In the genomic region with DNA sequence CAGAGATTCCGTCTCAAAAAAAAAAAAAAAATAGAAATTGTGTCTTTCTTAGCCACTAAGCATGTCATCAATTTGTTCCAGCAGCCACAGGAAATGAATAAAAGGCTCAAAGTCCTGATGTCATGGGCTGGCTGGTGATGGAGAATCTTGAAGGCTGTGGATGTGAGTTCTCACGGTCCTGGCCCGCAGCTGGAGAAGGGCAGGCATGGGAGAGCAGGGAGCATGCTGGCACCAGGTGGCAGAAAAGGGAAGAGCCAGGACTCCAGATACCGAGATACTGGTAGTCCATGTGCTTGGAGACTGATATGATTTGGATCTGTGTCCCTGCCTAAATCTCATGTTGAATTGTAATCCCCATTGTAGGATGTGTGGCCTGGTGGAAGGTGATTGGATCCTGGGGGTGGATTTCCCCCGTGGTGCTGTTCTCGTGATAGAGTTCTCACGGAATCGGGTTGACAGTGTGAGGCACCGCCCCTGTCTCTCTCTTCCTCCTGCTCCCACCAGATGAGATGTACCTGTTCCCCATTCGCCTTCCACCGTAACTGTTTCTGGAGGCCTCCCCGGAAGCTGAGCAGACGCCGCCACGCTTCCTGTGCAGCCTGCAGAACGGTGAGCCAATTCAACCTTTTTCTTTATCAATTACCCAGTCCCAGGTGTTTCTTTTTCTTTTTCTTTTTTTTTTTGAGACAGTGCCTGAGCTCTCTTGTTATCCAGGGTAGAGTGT, we compare ENCODE assay signal across 12 cellular contexts. TPM values are rescaled to one million over a fixed set of nuclear protein-coding genes. Genes with fewer than 3 reads are reported as not detected.
DNase-seq lines count a peak whose midpoint lies in the region; ATAC-seq, FAIRE-seq and TF ChIP-seq lines count a peak whose summit lies in the region.
"Had no signal": no experiment of that assay in that cellular context is flagged by ENCODE, and none has a peak within 500 bp of the region (broad histone marks: within the 10 kb centered on the region; RNA-seq: fewer than 3 reads in every experiment).

No MANE protein-coding gene starts in this region.

- peak overlapping the region; percentile 91 for H3K27ac Mint-ChIP-seq in activated CD4-positive, alpha-beta T cell treated with anti-CD3 and anti-CD28 coated beads, Interleukin-2, amount 10 ng/mL, durations not matched to agents 7 days and 5 days

- TF ChIP-seq EP300 in esophagus muscularis mucosa (IDR thresholded peaks at IDR 0.05) = no peak

- H3K4me2 ChIP-seq in Karpas-422 (ENCODE audit: low read depth, low read length, poor library complexity, severe bottlenecking) = no peak overlapping the region

- H3K27me3 ChIP-seq in esophagus muscularis mucosa (no peaks in the 10 kb centered on the region), Karpas-422 (ENCODE audit: low read length) (no peaks in the 10 kb centered on the region)
- H3K27me3 ChIP-seq: colonic mucosa had no signal

- no peaks in the 10 kb centered on the region for H3K9me3 Mint-ChIP-seq in activated CD4-positive, alpha-beta T cell treated with anti-CD3 and anti-CD28 coated beads, Interleukin-2, amount 10 ng/mL, durations not matched to agents 7 days and 5 days

- intact Hi-C loops in esophagus muscularis mucosa (cut with DNase I) = loop anchor here (5.0 kb wide), 1 partner anchor 35 kb away; no protein-coding TSS in a partner anchor

- no peak overlapping the region for H3K27ac ChIP-seq in esophagus muscularis mucosa (replicated peaks in 1 of 4)
- H3K27ac ChIP-seq in Karpas-422 (ENCODE audit: low read length) = no peak overlapping the region
- H3K27ac ChIP-seq: colonic mucosa had no signal

- no peak overlapping the region for H3K4me3 ChIP-seq in GM12865 (ENCODE audit: low read depth, low read length)
- H3K4me3 ChIP-seq in esophagus muscularis mucosa = no peak overlapping the region
- H3K4me3 ChIP-seq in Karpas-422 (ENCODE audit: low read length) = no peak overlapping the region
- H3K4me3 ChIP-seq: colonic mucosa had no signal

- H3K9me2 ChIP-seq in Karpas-422 (replicated peaks; ENCODE audit: insufficient read depth, low read length) = no peaks in the 10 kb centered on the region

- TF ChIP-seq CTCF in GM12865 (IDR thresholded peaks at IDR 0.05; ENCODE audit: insufficient read depth, low read depth, low read length, missing control alignments) (no peak), esophagus muscularis mucosa (IDR thresholded peaks at IDR 0.05) (peak; percentile 34 to 56 (median 50))

- H3K4me3 Mint-ChIP-seq in activated CD4-positive, alpha-beta T cell treated with anti-CD3 and anti-CD28 coated beads, Interleukin-2, amount 10 ng/mL, durations not matched to agents 7 days and 5 days = no peak overlapping the region

- CTCF ChIA-PET in activated CD4-positive, alpha-beta T cell treated with anti-CD3 and anti-CD28 coated beads, Interleukin-2, amount 10 ng/mL, durations not matched to agents 7 days and 5 days (lab: Charles Lee) = no interaction called here

- H3K9me3 ChIP-seq in esophagus muscularis mucosa (no peaks in the 10 kb centered on the region), Karpas-422 (ENCODE audit: low read length) (no peaks in the 10 kb centered on the region)
- H3K9me3 ChIP-seq: colonic mucosa had no signal

- H3K27me3 Mint-ChIP-seq in activated CD4-positive, alpha-beta T cell treated with anti-CD3 and anti-CD28 coated beads, Interleukin-2, amount 10 ng/mL, durations not matched to agents 7 days and 5 days = no peaks in the 10 kb centered on the region

- H3K36me3 Mint-ChIP-seq in activated CD4-positive, alpha-beta T cell treated with anti-CD3 and anti-CD28 coated beads, Interleukin-2, amount 10 ng/mL, durations not matched to agents 7 days and 5 days (ENCODE audit: low read depth) = peaks cover 13% of the 10 kb centered on the region

- WGBS in esophagus muscularis mucosa = 86% methylated on average over 16 of the region's 16 CpGs

- no peaks in the 10 kb centered on the region for H3K36me3 ChIP-seq in esophagus muscularis mucosa
- H3K36me3 ChIP-seq in Karpas-422 (ENCODE audit: insufficient read depth, low read length) = no peaks in the 10 kb centered on the region
- H3K36me3 ChIP-seq: colonic mucosa had no signal

- no peak for ATAC-seq in GM21515 (IDR thresholded peaks at IDR 0.05; ENCODE audit: unreplicated experiment)

- TF ChIP-seq POLR2A in esophagus muscularis mucosa (IDR thresholded peaks at IDR 0.05; ENCODE audit: low read depth) (no peak), GM12892 (IDR thresholded peaks at IDR 0.05; ENCODE audit: low read depth, low read length) (no peak)

- peaks cover 25% of the 10 kb centered on the region for H3K4me1 Mint-ChIP-seq in activated CD4-positive, alpha-beta T cell treated with anti-CD3 and anti-CD28 coated beads, Interleukin-2, amount 10 ng/mL, durations not matched to agents 7 days and 5 days

- POLR2A ChIA-PET in activated CD4-positive, alpha-beta T cell treated with anti-CD3 and anti-CD28 coated beads, Interleukin-2, amount 10 ng/mL, durations not matched to agents 7 days and 5 days (lab: Charles Lee) = no interaction called here

- no peaks in the 10 kb centered on the region for H3K79me2 ChIP-seq in Karpas-422 (ENCODE audit: low read length)

- DNase-seq in AG08395 (ENCODE audit: low spot score) (peak; percentile 58), GM12865 (ENCODE audit: low read depth) (peak; percentile 38), esophagus muscularis mucosa (ENCODE audit: extremely low spot score) (no peak), GM12892 (ENCODE audit: insufficient read length) (no peak), Karpas-422 (no peak), NCI-H526 treated with DMSO at 0.1 percent for 48 hours (lab: John Stamatoyannopoulos, UW) (no peak)
- DNase-seq in activated CD4-positive, alpha-beta T cell treated with anti-CD3 and anti-CD28 coated beads, Interleukin-2, amount 10 ng/mL, durations not matched to agents 7 days and 5 days = peak; percentile 29
- DNase-seq: activated CD4-positive, CD25-positive, alpha-beta regulatory T cell; colonic mucosa had no signal

- FAIRE-seq in GM12892 (lab: Jason Lieb, UNC) = no peak

- no peak overlapping the region for H3K9ac ChIP-seq in Karpas-422 (ENCODE audit: low read length)

- H4K20me1 ChIP-seq in Karpas-422 (ENCODE audit: insufficient read depth, low read depth, low read length) = no peaks in the 10 kb centered on the region

- H3K4me1 ChIP-seq in esophagus muscularis mucosa (peaks cover 0 to 3% (median 0%) of the 10 kb centered on the region in 4 donors), Karpas-422 (ENCODE audit: low read length) (no peaks in the 10 kb centered on the region)
- H3K4me1 ChIP-seq: colonic mucosa had no signal

- H2AFZ ChIP-seq in Karpas-422 (ENCODE audit: low read length) = no peak overlapping the region

RNA-seq across cellular contexts. Expression of a gene that starts 18.1 kb away (rescaled TPM):
- total RNA-seq in activated CD4-positive, alpha-beta T cell treated with anti-CD3 and anti-CD28 coated beads, Interleukin-2, amount 10 ng/mL, durations not matched to agents 7 days and 5 days = not detected
- total RNA-seq in esophagus muscularis mucosa = 1 to 10 TPM in 1 of 4 donors, under 1 TPM in 2, not detected in 1; 0.32 to 2.5 (median 0.66) TPM
- not detected for polyA plus RNA-seq in GM12892 (2012; ENCODE audit: missing spikeins)
- total RNA-seq in Karpas-422 (2014; rRNA removed; shearing (Covaris generic); ENCODE audit: low replicate concordance) = not detected in 2 replicates
- total RNA-seq: colonic mucosa, LHCN-M2, myocyte had no signal

RNA-seq across cellular contexts. Expression of a gene that starts 50.4 kb away (rescaled TPM):
- not detected for total RNA-seq in activated CD4-positive, alpha-beta T cell treated with anti-CD3 and anti-CD28 coated beads, Interleukin-2, amount 10 ng/mL, durations not matched to agents 7 days and 5 days
- 100 to 1,000 TPM in 3 of 4 donors, 10 to 100 TPM in 1; 77.9 to 206 (median 126) TPM for total RNA-seq in esophagus muscularis mucosa
- polyA plus RNA-seq in GM12892 (2012; ENCODE audit: missing spikeins) = not detected
- total RNA-seq in Karpas-422 (2014; rRNA removed; shearing (Covaris generic); ENCODE audit: low replicate concordance) = not detected in 2 replicates
- total RNA-seq: myocyte had no signal

RNA-seq across cellular contexts. Expression of a gene that starts 59.0 kb away (rescaled TPM):
- total RNA-seq in activated CD4-positive, alpha-beta T cell treated with anti-CD3 and anti-CD28 coated beads, Interleukin-2, amount 10 ng/mL, durations not matched to agents 7 days and 5 days = 10 to 100 TPM; 23.9 to 28.3 TPM
- 10 to 100 TPM; 11.6 to 30.8 (median 28.0) TPM for total RNA-seq in esophagus muscularis mucosa
- 5.9 TPM for polyA plus RNA-seq in GM12892 (2012; ENCODE audit: missing spikeins)
- 6.3 and 21.5 TPM in 2 replicates for total RNA-seq in Karpas-422 (2014; rRNA removed; shearing (Covaris generic); ENCODE audit: low replicate concordance)

RNA-seq across cellular contexts. Expression of a gene that starts 59.1 kb away (rescaled TPM):
- total RNA-seq in activated CD4-positive, alpha-beta T cell treated with anti-CD3 and anti-CD28 coated beads, Interleukin-2, amount 10 ng/mL, durations not matched to agents 7 days and 5 days = 10 to 100 TPM; 56.8 to 61.8 TPM
- 10 to 100 TPM; 47.2 to 66.2 (median 51.2) TPM for total RNA-seq in esophagus muscularis mucosa
- 77.6 TPM for polyA plus RNA-seq in GM12892 (2012; ENCODE audit: missing spikeins)
- total RNA-seq in Karpas-422 (2014; rRNA removed; shearing (Covaris generic); ENCODE audit: low replicate concordance) = 88.3 and 121 TPM in 2 replicates

Comparison
In these comparisons a context has a peak if more than half of its experiments do, and no peak if none do; other contexts are left out.
1. DNase-seq: peak in AG08395 (single experiment), GM12865 (single experiment) and activated CD4-positive, alpha-beta T cell treated with anti-CD3 and anti-CD28 coated beads, Interleukin-2, amount 10 ng/mL, durations not matched to agents 7 days and 5 days (single experiment); none in esophagus muscularis mucosa (single experiment), GM12892 (single experiment), Karpas-422 (single experiment) and NCI-H526 treated with DMSO at 0.1 percent for 48 hours (single experiment).
2. RNA of a gene that starts 50.4 kb away (total RNA-seq): 77.9 to 206 TPM in esophagus muscularis mucosa; not detected in activated CD4-positive, alpha-beta T cell treated with anti-CD3 and anti-CD28 coated beads, Interleukin-2, amount 10 ng/mL, durations not matched to agents 7 days and 5 days and not detected in Karpas-422; every median in the first group is over 10 times any median in the second.